In genomic region chr4:98363431-98363830, GRCh38 we compare ENCODE assay signal across 21 cellular contexts.
"Had no signal": no experiment of that assay in that cellular context is flagged by ENCODE, and none has a peak within 500 bp of the region (broad histone marks: within the 10 kb centered on the region; RNA-seq: fewer than 3 reads in every experiment).

No MANE protein-coding gene starts in this region.

- H3K9me3 ChIP-seq: colonic mucosa, psoas muscle, testis, vagina had no signal

- H3K36me3 ChIP-seq: colonic mucosa, upper lobe of right lung had no signal

- H3K79me2 ChIP-seq: parathyroid adenoma had no signal

- H3K27ac Mint-ChIP-seq: endodermal cell, nephron progenitor cell had no signal

- DNase-seq: colonic mucosa; effector CD4-positive, alpha-beta T cell; endodermal cell; immature natural killer cell; left colon; left ventricle myocardium superior; mesendoderm; naive thymus-derived CD4-positive, alpha-beta T cell; nephron progenitor cell; psoas muscle; stimulated activated CD4-positive, alpha-beta T cell treated with anti-CD3 and anti-CD28 coated beads, Interleukin-2, amount 100 ng/mL, for 24 hours; stimulated activated CD4-positive, alpha-beta T cell treated with anti-CD3 and anti-CD28 coated beads, Interleukin-4, amount 100 ng/mL, for 4 hours; stimulated activated naive CD4-positive, alpha-beta T cell treated with Interleukin-2 at 50 U/mL for 16 hours; testis; upper lobe of right lung had no signal

- H2AFZ ChIP-seq: parathyroid adenoma had no signal

- ATAC-seq: esophagus mucosa; left colon; left ventricle myocardium superior; naive thymus-derived CD4-positive, alpha-beta T cell; psoas muscle; sciatic nerve; upper lobe of right lung had no signal

- H3K27me3 ChIP-seq: colonic mucosa, testis, tibial nerve, upper lobe of right lung, vagina had no signal

- H3K9ac ChIP-seq: parathyroid adenoma had no signal

- H3K4me1 Mint-ChIP-seq: nephron progenitor cell had no signal

- H3K4me3 ChIP-seq: colonic mucosa, lung, psoas muscle, testis, tibial nerve, upper lobe of right lung, vagina had no signal

- H3K4me1 ChIP-seq: colonic mucosa, parathyroid adenoma, psoas muscle, testis, tibial nerve, upper lobe of right lung, vagina had no signal

- H3K27ac ChIP-seq: colonic mucosa, parathyroid adenoma, psoas muscle, testis, tibial nerve, upper lobe of right lung, vagina had no signal

- H3K27me3 Mint-ChIP-seq: naive thymus-derived CD4-positive, alpha-beta T cell had no signal

- H3K4me3 Mint-ChIP-seq: endodermal cell; immature natural killer cell; naive thymus-derived CD4-positive, alpha-beta T cell; nephron progenitor cell had no signal
